In the genomic region with DNA sequence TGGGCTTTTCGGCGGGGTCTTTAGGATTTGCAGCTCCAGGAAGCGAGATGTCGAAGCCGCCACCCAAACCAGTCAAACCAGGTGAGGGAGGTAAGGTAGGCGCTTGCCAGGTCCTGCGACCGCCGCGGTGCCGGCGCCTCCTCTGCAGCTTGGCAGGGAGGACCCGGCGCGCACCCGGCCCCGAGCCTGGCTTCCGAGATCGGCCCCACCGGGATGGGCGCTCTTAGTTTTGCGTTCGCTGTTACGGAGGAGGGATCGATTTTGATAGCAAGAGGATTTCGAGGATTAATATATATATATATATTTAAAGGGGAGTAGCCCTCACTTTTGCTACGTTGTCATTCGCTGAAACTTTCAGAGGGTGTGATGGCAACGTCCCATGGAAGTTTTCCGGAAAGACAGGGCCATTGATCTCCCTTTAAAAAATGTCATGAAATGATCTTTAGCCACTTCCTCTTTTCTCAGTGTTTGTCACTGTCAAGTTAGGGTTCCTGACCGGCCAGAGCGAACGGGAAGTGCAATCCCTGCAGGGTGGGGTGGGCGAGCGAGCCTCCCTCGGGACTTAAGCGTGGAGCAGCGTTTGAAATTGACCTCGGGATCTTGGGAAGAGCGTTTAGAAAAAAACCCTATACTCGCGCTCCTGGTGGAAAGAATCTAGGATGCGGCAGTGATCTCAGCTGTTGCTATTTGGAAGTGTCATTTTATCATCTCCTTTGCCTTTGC, we compare ENCODE assay signal across 8 cellular contexts. TPM values are rescaled to one million over a fixed set of nuclear protein-coding genes. Genes with fewer than 3 reads are reported as not detected.
DNase-seq lines count a peak whose midpoint lies in the region; ATAC-seq and TF ChIP-seq lines count a peak whose summit lies in the region.

No MANE protein-coding gene starts in this region.

- TF ChIP-seq CTCF in AG10803 (conservative IDR thresholded peaks at IDR 0.05; ENCODE audit: low read length) (peak; percentile 73), endodermal cell (conservative IDR thresholded peaks at IDR 0.05) (peak; percentile 66), testis (IDR thresholded peaks at IDR 0.05) (peak in 1 of 3 experiments; percentile 35)

- no peak overlapping the region for H3K27ac ChIP-seq in endodermal cell (ENCODE audit: low read depth, low read length)
- peak overlapping the region; percentile 85 to 98 for H3K27ac ChIP-seq in testis

- peak; percentile 39 for ATAC-seq in GM18502 (IDR thresholded peaks at IDR 0.05; ENCODE audit: poor library complexity, unreplicated experiment)
- peak; percentile 33 for ATAC-seq in HG02870 (IDR thresholded peaks at IDR 0.05; ENCODE audit: unreplicated experiment)
- ATAC-seq in memory B cell (ENCODE audit: low read depth): peak; percentile 33

- H3K27ac Mint-ChIP-seq in endodermal cell (peak overlapping the region; percentile 93), memory B cell (peak overlapping the region; percentile 83)

- H3K36me3 ChIP-seq in endodermal cell (ENCODE audit: control insufficient read depth, insufficient read depth, low read length) (no peaks in the 10 kb centered on the region), testis (ENCODE audit: low read depth, missing control alignments) (no peaks in the 10 kb centered on the region)

- H3K27me3 Mint-ChIP-seq in endodermal cell (ENCODE audit: insufficient read depth) (no peaks in the 10 kb centered on the region), memory B cell (no peaks in the 10 kb centered on the region)

- H3K4me1 ChIP-seq in endodermal cell (ENCODE audit: control insufficient read depth, insufficient read depth, low read length) (peaks cover 26% of the 10 kb centered on the region), testis (peaks cover 38% of the 10 kb centered on the region)

- intact Hi-C loops in testis (cut with DNase I; ENCODE audit: low total_unique reads): no loop called here

- H3K36me3 Mint-ChIP-seq in endodermal cell (ENCODE audit: low read depth) (no peaks in the 10 kb centered on the region), memory B cell (peaks cover 3% of the 10 kb centered on the region)

- peak; percentile 71 for DNase-seq in AG10803 (ENCODE audit: low read depth)
- DNase-seq in NCI-H1105 (lab: John Stamatoyannopoulos, UW): peak; percentile 28
- DNase-seq in activated CD4-positive, CD25-positive, alpha-beta regulatory T cell treated with anti-CD3 and anti-CD28 coated beads, Interleukin-2, amount 50 U/mL, for 72 hours: peak; percentile 35
- peak; percentile 74 for DNase-seq in endodermal cell
- DNase-seq in memory B cell (ENCODE audit: low spot score in 2 of 2): peak; percentile 42 to 45
- DNase-seq in testis: peak; percentile 63

- no peak for TF ChIP-seq POLR2A in testis (IDR thresholded peaks at IDR 0.05)

- H3K4me3 ChIP-seq in AG10803 (ENCODE audit: low read length) (peak overlapping the region; percentile 89), endodermal cell (ENCODE audit: low read length) (peak overlapping the region; percentile 87), testis (peak overlapping the region; percentile 91 to 92)

- H3K4me1 Mint-ChIP-seq in endodermal cell (peaks cover 42% of the 10 kb centered on the region), memory B cell (peaks cover 41% of the 10 kb centered on the region)

- H3K9me3 ChIP-seq in endodermal cell (ENCODE audit: control insufficient read depth, low read length) (no peaks in the 10 kb centered on the region), testis (no peaks in the 10 kb centered on the region)

- 0% methylated on average over 11 to 38 of the region's 43 CpGs for WGBS in endodermal cell (ENCODE audit: insufficient coverage in 1 of 2, insufficient read length in 1 of 2), 2 experiments
- 0 to 1% methylated on average over 43 of the region's 43 CpGs for whole genome bisulfite sequencing in testis, 2 donors

- H3K9ac ChIP-seq in endodermal cell (ENCODE audit: extremely low read depth, low read length, poor library complexity, severe bottlenecking): peak overlapping the region; percentile 56

- H3K4me3 Mint-ChIP-seq in endodermal cell (peak overlapping the region; percentile 94), memory B cell (peak overlapping the region; percentile 93)

- H3K9me3 Mint-ChIP-seq in endodermal cell (no peaks in the 10 kb centered on the region), memory B cell (no peaks in the 10 kb centered on the region)

- H3K27me3 ChIP-seq in endodermal cell (ENCODE audit: control insufficient read depth, insufficient read depth, low read length, poor library complexity, severe bottlenecking) (no peaks in the 10 kb centered on the region), testis (no peaks in the 10 kb centered on the region)

RNA-seq across cellular contexts. Expression of a gene that starts 0.5 kb away (rescaled TPM):
- 10 to 100 TPM; 15.0 to 20.5 TPM for total RNA-seq in endodermal cell
- 5.7 TPM for polyA plus RNA-seq in endodermal cell (2013, experiment 1 of 2)
- polyA plus RNA-seq in endodermal cell (2013, experiment 2 of 2): 8.4 TPM
- 10 to 100 TPM; 25.2 to 25.6 TPM for total RNA-seq in testis
- polyA plus RNA-seq in testis (ENCODE audit: insufficient read depth, low read depth, low replicate concordance): 34.2 TPM

RNA-seq across cellular contexts. Expression of a gene that starts 0.9 kb away (rescaled TPM):
- total RNA-seq in endodermal cell: 10 to 100 TPM; 14.0 to 29.0 TPM
- polyA plus RNA-seq in endodermal cell (2013, experiment 1 of 2): 7.0 TPM
- polyA plus RNA-seq in endodermal cell (2013, experiment 2 of 2): 8.6 TPM
- total RNA-seq in testis: 10 to 100 TPM; 13.8 to 22.4 TPM
- 21.3 TPM for polyA plus RNA-seq in testis (ENCODE audit: insufficient read depth, low read depth, low replicate concordance)
